In genomic region chr3:169940486-169941181, GRCh38 we compare ENCODE assay signal across 11 cellular contexts. TPM values are rescaled to one million over a fixed set of nuclear protein-coding genes. Genes with fewer than 3 reads are reported as not detected.
DNase-seq lines count a peak whose midpoint lies in the region; ATAC-seq and TF ChIP-seq lines count a peak whose summit lies in the region.
"Had no signal": no experiment of that assay in that cellular context is flagged by ENCODE, and none has a peak within 500 bp of the region (broad histone marks: within the 10 kb centered on the region; RNA-seq: fewer than 3 reads in every experiment).

No MANE protein-coding gene starts in this region.

- peaks cover 0 to 8% (median 0%) of the 10 kb centered on the region in 4 donors for H3K4me1 ChIP-seq in stomach
- H3K4me1 ChIP-seq: SJSA1 had no signal

- H3K9me3 ChIP-seq in stomach: no peaks in the 10 kb centered on the region
- H3K9me3 ChIP-seq: SJSA1 had no signal

- H3K4me3 ChIP-seq in stomach: no peak overlapping the region
- H3K4me3 ChIP-seq: SJSA1 had no signal

- no peak for TF ChIP-seq CTCF in stomach (IDR thresholded peaks at IDR 0.05)

- H3K9me3 Mint-ChIP-seq in activated naive CD8-positive, alpha-beta T cell treated with anti-CD3 and anti-CD28 coated beads, Interleukin-2, amount 50 U/mL, for 24 hours: no peaks in the 10 kb centered on the region
- no peaks in the 10 kb centered on the region for H3K9me3 Mint-ChIP-seq in activated naive CD8-positive, alpha-beta T cell treated with anti-CD3 and anti-CD28 coated beads for 36 hours
- H3K9me3 Mint-ChIP-seq: activated T-helper 17 cell treated with anti-CD3 and anti-CD28 coated beads, Interleukin-2, amount 50 U/mL, for 72 hours had no signal

- H3K4me3 Mint-ChIP-seq in activated naive CD8-positive, alpha-beta T cell treated with anti-CD3 and anti-CD28 coated beads, Interleukin-2, amount 50 U/mL, for 24 hours: no peak overlapping the region
- no peak overlapping the region for H3K4me3 Mint-ChIP-seq in activated naive CD8-positive, alpha-beta T cell treated with anti-CD3 and anti-CD28 coated beads for 36 hours
- H3K4me3 Mint-ChIP-seq: activated T-helper 17 cell treated with anti-CD3 and anti-CD28 coated beads, Interleukin-2, amount 50 U/mL, for 72 hours had no signal

- intact Hi-C loops in stomach (cut with DNase I; ENCODE audit: low total_unique reads): no loop called here

- no peak for TF ChIP-seq POLR2A in stomach (IDR thresholded peaks at IDR 0.05)

- 60 to 65% (median 63%) methylated on average over 6 of the region's 6 CpGs for WGBS in stomach, 5 donors

- H3K27me3 ChIP-seq in stomach: no peaks in the 10 kb centered on the region
- H3K27me3 ChIP-seq: SJSA1 had no signal

- peak overlapping the region; percentile 40 for H3K27ac Mint-ChIP-seq in activated naive CD8-positive, alpha-beta T cell treated with anti-CD3 and anti-CD28 coated beads, Interleukin-2, amount 50 U/mL, for 24 hours
- no peak overlapping the region for H3K27ac Mint-ChIP-seq in activated naive CD8-positive, alpha-beta T cell treated with anti-CD3 and anti-CD28 coated beads for 36 hours

- ATAC-seq in activated naive CD8-positive, alpha-beta T cell treated with anti-CD3 and anti-CD28 coated beads, Interleukin-2, amount 50 U/mL, for 24 hours: no peak
- ATAC-seq in HG02885 (IDR thresholded peaks at IDR 0.05; ENCODE audit: poor library complexity, unreplicated experiment): peak; percentile 77
- ATAC-seq: activated T-helper 17 cell treated with anti-CD3 and anti-CD28 coated beads, Interleukin-2, amount 50 U/mL, for 72 hours had no signal

- H3K27ac ChIP-seq in stomach: peak overlapping the region in 1 of 5 donors; percentile 16
- H3K27ac ChIP-seq: SJSA1 had no signal

- no peaks in the 10 kb centered on the region for H3K36me3 Mint-ChIP-seq in activated naive CD8-positive, alpha-beta T cell treated with anti-CD3 and anti-CD28 coated beads, Interleukin-2, amount 50 U/mL, for 24 hours (ENCODE audit: low read depth)
- no peaks in the 10 kb centered on the region for H3K36me3 Mint-ChIP-seq in activated naive CD8-positive, alpha-beta T cell treated with anti-CD3 and anti-CD28 coated beads for 36 hours

- peaks cover 2% of the 10 kb centered on the region for H3K27me3 Mint-ChIP-seq in activated naive CD8-positive, alpha-beta T cell treated with anti-CD3 and anti-CD28 coated beads, Interleukin-2, amount 50 U/mL, for 24 hours
- peaks cover 9% of the 10 kb centered on the region for H3K27me3 Mint-ChIP-seq in activated naive CD8-positive, alpha-beta T cell treated with anti-CD3 and anti-CD28 coated beads for 36 hours

- DNase-seq in activated naive CD8-positive, alpha-beta T cell treated with anti-CD3 and anti-CD28 coated beads, Interleukin-2, amount 50 U/mL, for 24 hours: no peak
- DNase-seq in activated naive CD8-positive, alpha-beta T cell treated with anti-CD3 and anti-CD28 coated beads for 36 hours: no peak
- DNase-seq in NCI-H146 (lab: John Stamatoyannopoulos, UW) (peak; percentile 44), stomach (no peak), DMS 273 (lab: John Stamatoyannopoulos, UW; ENCODE audit: unreplicated experiment) (no peak)
- no peak for DNase-seq in activated CD4-positive, CD25-positive, alpha-beta regulatory T cell (lab: John Stamatoyannopoulos, UW)
- DNase-seq in effector CD8-positive, alpha-beta T cell (lab: John Stamatoyannopoulos, UW): no peak

- peaks cover 35% of the 10 kb centered on the region for H3K4me1 Mint-ChIP-seq in activated naive CD8-positive, alpha-beta T cell treated with anti-CD3 and anti-CD28 coated beads, Interleukin-2, amount 50 U/mL, for 24 hours
- H3K4me1 Mint-ChIP-seq in activated naive CD8-positive, alpha-beta T cell treated with anti-CD3 and anti-CD28 coated beads for 36 hours: peaks cover 25% of the 10 kb centered on the region

- TF ChIP-seq EP300 in stomach (IDR thresholded peaks at IDR 0.05): no peak

- no peaks in the 10 kb centered on the region for H3K36me3 ChIP-seq in stomach
- H3K36me3 ChIP-seq: SJSA1 had no signal

RNA-seq across cellular contexts. Expression of gene SEC62, which starts 26.0 kb away (rescaled TPM):
- 10 to 100 TPM; 63.3 to 64.2 TPM for total RNA-seq in activated naive CD8-positive, alpha-beta T cell treated with anti-CD3 and anti-CD28 coated beads for 36 hours
- total RNA-seq in stomach: 10 to 100 TPM; 12.1 to 79.9 (median 45.5) TPM
- 100 to 1,000 TPM in 1 of 3 donors, 10 to 100 TPM in 2; 38.1 to 239 (median 80.2) TPM for polyA plus RNA-seq in stomach

RNA-seq across cellular contexts. Expression of gene SAMD7, which starts 29.3 kb away (rescaled TPM):
- not detected for total RNA-seq in activated naive CD8-positive, alpha-beta T cell treated with anti-CD3 and anti-CD28 coated beads for 36 hours
- total RNA-seq in stomach: not detected
- polyA plus RNA-seq in stomach: not detected
- total RNA-seq: activated T-helper 17 cell treated with anti-CD3 and anti-CD28 coated beads, Interleukin-2, amount 50 U/mL, for 72 hours; mononuclear cell; SJSA1 had no signal
